ENCODE assay signal across 22 cellular contexts in genomic region chr6:155066371-155066770, GRCh38.
A peak's percentile ranks its signal among the peaks of the same experiment; 100 is the strongest.
DNase-seq lines count a peak whose midpoint lies in the region; ATAC-seq and TF ChIP-seq lines count a peak whose summit lies in the region.
"Had no signal": no experiment of that assay in that cellular context is flagged by ENCODE, and none has a peak within 500 bp of the region (broad histone marks: within the 10 kb centered on the region; RNA-seq: fewer than 3 reads in every experiment).

No MANE protein-coding gene starts in this region.

- DNase-seq in GM23248 (peak; percentile 52), astrocyte of the cerebellum (ENCODE audit: low read depth) (peak; percentile 61), fibroblast of peridontal ligament (ENCODE audit: extremely low read depth) (peak; percentile 89), upper lobe of left lung (no peak), A673 (ENCODE audit: low spot score) (no peak)
- DNase-seq: activated CD4-positive, alpha-beta T cell treated with anti-CD3 and anti-CD28 coated beads, Interleukin-2, amount 50 U/mL, for 1 hour; AML-193; islet precursor cell; KBM-7; NCI-H1694; NCI-H526 treated with DMSO at 0.1 percent for 48 hours; psoas muscle; RPMI8226; stimulated activated CD4-positive, alpha-beta T cell treated with anti-CD3 and anti-CD28 coated beads, Interleukin-2, amount 100 ng/mL, for 24 hours had no signal

- H3K27me3 ChIP-seq in GM23248 (replicated peaks; ENCODE audit: insufficient read depth) (no peaks in the 10 kb centered on the region), skeletal muscle tissue (ENCODE audit: control insufficient read depth in 3 of 3, insufficient read depth in 3 of 3, low read length in 3 of 3) (no peaks in the 10 kb centered on the region), upper lobe of left lung (no peaks in the 10 kb centered on the region), A673 (replicated peaks; ENCODE audit: insufficient read depth, low read depth, low read length, poor library complexity) (no peaks in the 10 kb centered on the region)
- H3K27me3 ChIP-seq: vagina had no signal

- H3K27ac ChIP-seq in GM23248: no peak overlapping the region
- H3K27ac ChIP-seq in skeletal muscle tissue (ENCODE audit: low read depth, low read length): peak overlapping the region; percentile 42
- H3K27ac ChIP-seq in upper lobe of left lung: no peak overlapping the region
- H3K27ac ChIP-seq in A673 (ENCODE audit: low read depth, low read length, poor library complexity, severe bottlenecking): no peak overlapping the region
- H3K27ac ChIP-seq: coronary artery, psoas muscle, skin epidermis, vagina, VCaP had no signal

- H4K20me1 ChIP-seq in GM23248 (ENCODE audit: insufficient read depth): no peaks in the 10 kb centered on the region

- no peak overlapping the region for H2AFZ ChIP-seq in GM23248

- in situ Hi-C loops in GM23248 (cut with MboI) (no loop called here), astrocyte of the cerebellum (cut with HindIII; ENCODE audit: low sequenced_read_pairs) (no loop called here)

- no TSS peak for BruUV-seq in A673 (replicated peaks; lab: Mats Ljungman, UMichigan)

- 80% methylated on average over 6 of the region's 6 CpGs for WGBS in GM23248 (ENCODE audit: low coverage in 1 of 2, low lambda C conversion rate in 2 of 2, missing lambda C conversion rate in 2 of 2), 2 experiments
- whole genome bisulfite sequencing in upper lobe of left lung, 2 donors: 72 to 86% methylated on average over 6 of the region's 6 CpGs

- H3K9ac ChIP-seq in GM23248 (no peak overlapping the region), skeletal muscle tissue (ENCODE audit: low read depth in 1 of 3, low read length in 3 of 3) (no peak overlapping the region)

- H3K9me2 ChIP-seq in GM23248 (ENCODE audit: insufficient read depth): no peaks in the 10 kb centered on the region

- no peak for ATAC-seq in upper lobe of left lung (ENCODE audit: low FRiP score in 2 of 2)
- no peak for ATAC-seq in GM18502 (IDR thresholded peaks at IDR 0.05; ENCODE audit: poor library complexity, unreplicated experiment)
- ATAC-seq: psoas muscle; stimulated activated effector memory CD8-positive, alpha-beta T cell treated with anti-CD3 and anti-CD28 coated beads, Interleukin-12 subunit alpha, Interleukin-12 subunit beta, amount 100 ng/mL, for 72 hours had no signal

- POLR2A ChIA-PET in A673 (lab: Charles Lee; ENCODE audit: low non-redundant PET): no interaction called here

- H3K4me2 ChIP-seq in GM23248 (ENCODE audit: unreplicated experiment): no peak overlapping the region

- peaks cover 33% of the 10 kb centered on the region for H3K4me1 ChIP-seq in GM23248 (ENCODE audit: insufficient read depth)
- no peaks in the 10 kb centered on the region for H3K4me1 ChIP-seq in skeletal muscle tissue (ENCODE audit: control insufficient read depth in 3 of 3, insufficient read depth in 3 of 3, low read length in 3 of 3)
- H3K4me1 ChIP-seq in upper lobe of left lung: no peaks in the 10 kb centered on the region
- H3K4me1 ChIP-seq in A673 (ENCODE audit: insufficient read depth, low read length, poor library complexity, severe bottlenecking): no peaks in the 10 kb centered on the region
- H3K4me1 ChIP-seq: HAP-1, psoas muscle had no signal

- H3K4me3 ChIP-seq in GM23248 (no peak overlapping the region), astrocyte of the cerebellum (ENCODE audit: low read depth, low read length) (no peak overlapping the region), skeletal muscle tissue (ENCODE audit: low read length in 3 of 3) (no peak overlapping the region), upper lobe of left lung (no peak overlapping the region), A673 (ENCODE audit: low read depth, low read length, poor library complexity, severe bottlenecking) (no peak overlapping the region)
- H3K4me3 ChIP-seq: coronary artery, HAP-1, psoas muscle, skin epidermis, vagina had no signal

- TF ChIP-seq CTCF in astrocyte of the cerebellum (IDR thresholded peaks at IDR 0.05; ENCODE audit: low read depth, low read length, missing control alignments) (no peak), upper lobe of left lung (IDR thresholded peaks at IDR 0.05) (no peak), A673 (conservative IDR thresholded peaks at IDR 0.05; ENCODE audit: low read depth, low read length) (no peak)

- CTCF ChIA-PET in A673 (lab: Charles Lee): no interaction called here

- peaks cover 23% of the 10 kb centered on the region for H3F3A ChIP-seq in GM23248 (ENCODE audit: insufficient read depth)

- TF ChIP-seq EP300 in upper lobe of left lung (IDR thresholded peaks at IDR 0.05): no peak

- H3K9me3 ChIP-seq in GM23248 (ENCODE audit: low read depth) (no peaks in the 10 kb centered on the region), skeletal muscle tissue (ENCODE audit: control insufficient read depth in 3 of 3, low read length in 3 of 3) (no peaks in the 10 kb centered on the region), upper lobe of left lung (no peaks in the 10 kb centered on the region), A673 (ENCODE audit: low read depth, low read length, poor library complexity, severe bottlenecking) (no peaks in the 10 kb centered on the region)
- H3K9me3 ChIP-seq: HAP-1, psoas muscle, vagina had no signal

- H3K36me3 ChIP-seq in GM23248 (ENCODE audit: low read depth) (no peaks in the 10 kb centered on the region), skeletal muscle tissue (ENCODE audit: control insufficient read depth in 3 of 3, insufficient read depth in 3 of 3, low read length in 3 of 3) (no peaks in the 10 kb centered on the region), upper lobe of left lung (no peaks in the 10 kb centered on the region), A673 (ENCODE audit: insufficient read depth, low read length, poor library complexity, severe bottlenecking) (no peaks in the 10 kb centered on the region)
- H3K36me3 ChIP-seq: HAP-1, vagina had no signal

- H3K79me2 ChIP-seq in GM23248 (ENCODE audit: insufficient read depth): no peaks in the 10 kb centered on the region

- intact Hi-C loops in A673 (cut with micrococcal nuclease; ENCODE audit: unreplicated experiment): no loop called here

- TF ChIP-seq POLR2A in upper lobe of left lung (IDR thresholded peaks at IDR 0.05): no peak

Comparison
In these comparisons a context has a peak if more than half of its experiments do, and no peak if none do; other contexts are left out.
1. DNase-seq: peak in GM23248 (single experiment), astrocyte of the cerebellum (single experiment) and fibroblast of peridontal ligament (single experiment); none in upper lobe of left lung (0 of 2) and A673 (single experiment).